Comparison of ENCODE assay signal across 8 cellular contexts in the genomic region with DNA sequence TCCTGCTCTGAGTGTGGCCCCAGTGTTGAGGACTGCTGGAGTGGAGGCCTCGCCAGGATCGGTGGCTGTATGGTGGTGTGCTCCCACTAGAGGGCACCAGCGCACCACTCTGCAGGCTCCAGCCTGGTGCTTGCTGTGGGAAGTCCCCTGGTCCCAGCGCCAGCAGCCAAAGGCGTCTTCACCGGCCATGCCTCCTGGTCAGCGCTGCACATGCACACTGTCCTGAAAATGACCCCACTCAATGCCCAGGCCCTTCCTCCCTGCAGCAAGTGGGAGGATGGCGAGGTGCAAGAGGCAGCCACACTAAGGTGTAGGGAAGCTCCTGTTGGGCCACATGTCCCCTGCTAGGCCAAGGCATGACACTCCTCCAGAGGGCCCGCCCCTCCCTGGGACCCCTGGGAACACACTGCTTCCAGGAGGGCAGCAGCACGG.
DNase-seq lines count a peak whose midpoint lies in the region; ATAC-seq, FAIRE-seq and TF ChIP-seq lines count a peak whose summit lies in the region.

No MANE protein-coding gene starts in this region.

- FAIRE-seq in K562 (lab: Jason Lieb, UNC): peak; percentile 78

- no peak overlapping the region for H3K27ac ChIP-seq in K562 (ENCODE audit: extremely low read depth, low read depth, low read length)

- H4K20me1 ChIP-seq in K562 (replicated peaks; ENCODE audit: control insufficient read depth, insufficient read depth, low read length): no peaks in the 10 kb centered on the region

- POLR2A ChIA-PET in K562 (lab: Yijun Ruan, JAX): no interaction called here

- no TSS peak for BruUV-seq in K562 (replicated peaks; lab: Mats Ljungman, UMichigan)

- CTCF ChIA-PET in K562 (lab: Yijun Ruan, JAX; ENCODE audit: low intra/inter-chr PET ratio): interaction anchor here (0.5 to 1.9 kb wide), 4 partner anchors 563 to 1521 kb away, joined by 3 to 9 read pairs (median 3); no protein-coding TSS in a partner anchor

- TF ChIP-seq RAD21 in K562 (CRISPR knock-in tag; conservative IDR thresholded peaks at IDR 0.05 in 1 of 2, IDR thresholded peaks at IDR 0.05 in 1 of 2): peak; percentile 69 to 87

- 16% methylated on average over 8 of the region's 10 CpGs for WGBS in K562 (ENCODE audit: insufficient coverage, low coverage, missing lambda C conversion rate)

- H3K27me3 ChIP-seq in K562 (ENCODE audit: control insufficient read depth in 2 of 2, insufficient read depth in 2 of 2, low read length in 2 of 2): no peaks in the 10 kb centered on the region

- DNase-seq in NCI-H187 (lab: John Stamatoyannopoulos, UW): peak; percentile 8 to 35
- DNase-seq in NCI-H187 treated with DMSO at 0.1 percent for 48 hours (lab: John Stamatoyannopoulos, UW): no peak
- DNase-seq in NCI-H1694 (lab: John Stamatoyannopoulos, UW): peak; percentile 41
- DNase-seq in UCSD-AML1 (lab: John Stamatoyannopoulos, UW; ENCODE audit: unreplicated experiment): peak; percentile 85
- peak; percentile 73 to 79 (median 77) for DNase-seq in K562 (ENCODE audit: extremely low read depth in 1 of 4, low spot score in 3 of 4)
- DNase-seq in iPS-NIHi7 (ENCODE audit: extremely low spot score): peak; percentile 92
- peak; percentile 56 to 79 for DNase-seq in stimulated activated CD4-positive, alpha-beta T cell treated with anti-CD3 and anti-CD28 coated beads, Interleukin-12 subunit alpha, Interleukin-12 subunit beta, amount 100 ng/mL, for 24 hours (ENCODE audit: low read depth in 2 of 2)

- H3K36me3 ChIP-seq in K562 (ENCODE audit: control insufficient read depth, insufficient read depth, low read length): no peaks in the 10 kb centered on the region

- H2AFZ ChIP-seq in K562 (ENCODE audit: low read depth, low read length): no peak overlapping the region

- TF ChIP-seq CTCF in K562 (IDR thresholded peaks at IDR 0.05 in 2 of 3, conservative IDR thresholded peaks at IDR 0.05 in 1 of 3; ENCODE audit: insufficient read depth in 2 of 3, low read depth in 1 of 3, low read length in 3 of 3): peak; percentile 78 to 82 (median 82)

- no peak overlapping the region for H3K4me3 ChIP-seq in K562

- no peaks in the 10 kb centered on the region for H3K9me1 ChIP-seq in K562 (ENCODE audit: control insufficient read depth, insufficient read depth, low read length)

- ATAC-seq in HG02678 (IDR thresholded peaks at IDR 0.05; ENCODE audit: unreplicated experiment): peak; percentile 87
- ATAC-seq in K562: peak; percentile 97

- no peak for TF ChIP-seq EP300 in K562 (IDR thresholded peaks at IDR 0.05; ENCODE audit: low read length)

- no peaks in the 10 kb centered on the region for H3K79me2 ChIP-seq in K562 (ENCODE audit: control insufficient read depth, insufficient read depth, low read length)

- H3K4me1 ChIP-seq in K562 (replicated peaks in 1 of 2; ENCODE audit: control insufficient read depth in 2 of 2, insufficient read depth in 2 of 2, low read length in 2 of 2): peaks cover 0 to 7% of the 10 kb centered on the region in 2 experiments; a peak in 2 of 5 replicates

- TF ChIP-seq POLR2A in K562 (conservative IDR thresholded peaks at IDR 0.05): no peak

- H3K4me2 ChIP-seq in K562 (ENCODE audit: insufficient read depth, low read length): no peak overlapping the region

- in situ Hi-C loops in K562 (cut with MboI): loop anchor here (10.0 to 25.0 kb wide), 4 partner anchors 512 to 1187 kb away; no protein-coding TSS in a partner anchor

- intact Hi-C loops in K562 (cut with micrococcal nuclease): loop anchor here (2.0 to 10.0 kb wide), 5 partner anchors 97 to 739 kb away; no protein-coding TSS in a partner anchor

- no peak overlapping the region for H3K9ac ChIP-seq in K562 (ENCODE audit: insufficient read depth in 1 of 2, low read depth in 2 of 2, low read length in 2 of 2)

- H3K9me3 ChIP-seq in K562 (replicated peaks; ENCODE audit: control insufficient read depth, insufficient read depth, low read depth, low read length): no peaks in the 10 kb centered on the region

TF ChIP-seq in K562, 482 proteins besides CTCF, POLR2A, EP300 and RAD21 (continues in another document):
- TF ChIP-seq, protein P1, sequence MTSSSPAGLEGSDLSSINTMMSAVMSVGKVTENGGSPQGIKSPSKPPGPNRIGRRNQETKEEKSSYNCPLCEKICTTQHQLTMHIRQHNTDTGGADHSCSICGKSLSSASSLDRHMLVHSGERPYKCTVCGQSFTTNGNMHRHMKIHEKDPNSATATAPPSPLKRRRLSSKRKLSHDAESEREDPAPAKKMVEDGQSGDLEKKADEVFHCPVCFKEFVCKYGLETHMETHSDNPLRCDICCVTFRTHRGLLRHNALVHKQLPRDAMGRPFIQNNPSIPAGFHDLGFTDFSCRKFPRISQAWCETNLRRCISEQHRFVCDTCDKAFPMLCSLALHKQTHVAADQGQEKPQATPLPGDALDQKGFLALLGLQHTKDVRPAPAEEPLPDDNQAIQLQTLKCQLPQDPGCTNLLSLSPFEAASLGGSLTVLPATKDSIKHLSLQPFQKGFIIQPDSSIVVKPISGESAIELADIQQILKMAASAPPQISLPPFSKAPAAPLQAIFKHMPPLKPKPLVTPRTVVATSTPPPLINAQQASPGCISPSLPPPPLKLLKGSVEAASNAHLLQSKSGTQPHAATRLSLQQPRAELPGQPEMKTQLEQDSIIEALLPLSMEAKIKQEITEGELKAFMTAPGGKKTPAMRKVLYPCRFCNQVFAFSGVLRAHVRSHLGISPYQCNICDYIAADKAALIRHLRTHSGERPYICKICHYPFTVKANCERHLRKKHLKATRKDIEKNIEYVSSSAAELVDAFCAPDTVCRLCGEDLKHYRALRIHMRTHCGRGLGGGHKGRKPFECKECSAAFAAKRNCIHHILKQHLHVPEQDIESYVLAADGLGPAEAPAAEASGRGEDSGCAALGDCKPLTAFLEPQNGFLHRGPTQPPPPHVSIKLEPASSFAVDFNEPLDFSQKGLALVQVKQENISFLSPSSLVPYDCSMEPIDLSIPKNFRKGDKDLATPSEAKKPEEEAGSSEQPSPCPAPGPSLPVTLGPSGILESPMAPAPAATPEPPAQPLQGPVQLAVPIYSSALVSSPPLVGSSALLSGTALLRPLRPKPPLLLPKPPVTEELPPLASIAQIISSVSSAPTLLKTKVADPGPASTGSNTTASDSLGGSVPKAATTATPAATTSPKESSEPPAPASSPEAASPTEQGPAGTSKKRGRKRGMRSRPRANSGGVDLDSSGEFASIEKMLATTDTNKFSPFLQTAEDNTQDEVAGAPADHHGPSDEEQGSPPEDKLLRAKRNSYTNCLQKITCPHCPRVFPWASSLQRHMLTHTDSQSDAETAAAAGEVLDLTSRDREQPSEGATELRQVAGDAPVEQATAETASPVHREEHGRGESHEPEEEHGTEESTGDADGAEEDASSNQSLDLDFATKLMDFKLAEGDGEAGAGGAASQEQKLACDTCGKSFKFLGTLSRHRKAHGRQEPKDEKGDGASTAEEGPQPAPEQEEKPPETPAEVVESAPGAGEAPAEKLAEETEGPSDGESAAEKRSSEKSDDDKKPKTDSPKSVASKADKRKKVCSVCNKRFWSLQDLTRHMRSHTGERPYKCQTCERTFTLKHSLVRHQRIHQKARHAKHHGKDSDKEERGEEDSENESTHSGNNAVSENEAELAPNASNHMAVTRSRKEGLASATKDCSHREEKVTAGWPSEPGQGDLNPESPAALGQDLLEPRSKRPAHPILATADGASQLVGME (CRISPR knock-in tag; IDR thresholded peaks at IDR 0.05): no peak
- no peak for TF ChIP-seq IRF2 (CRISPR knock-in tag; IDR thresholded peaks at IDR 0.05)
- TF ChIP-seq, protein P2, sequence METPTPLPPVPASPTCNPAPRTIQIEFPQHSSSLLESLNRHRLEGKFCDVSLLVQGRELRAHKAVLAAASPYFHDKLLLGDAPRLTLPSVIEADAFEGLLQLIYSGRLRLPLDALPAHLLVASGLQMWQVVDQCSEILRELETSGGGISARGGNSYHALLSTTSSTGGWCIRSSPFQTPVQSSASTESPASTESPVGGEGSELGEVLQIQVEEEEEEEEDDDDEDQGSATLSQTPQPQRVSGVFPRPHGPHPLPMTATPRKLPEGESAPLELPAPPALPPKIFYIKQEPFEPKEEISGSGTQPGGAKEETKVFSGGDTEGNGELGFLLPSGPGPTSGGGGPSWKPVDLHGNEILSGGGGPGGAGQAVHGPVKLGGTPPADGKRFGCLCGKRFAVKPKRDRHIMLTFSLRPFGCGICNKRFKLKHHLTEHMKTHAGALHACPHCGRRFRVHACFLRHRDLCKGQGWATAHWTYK (CRISPR knock-in tag; IDR thresholded peaks at IDR 0.05): no peak
- no peak for TF ChIP-seq ZBTB8A (IDR thresholded peaks at IDR 0.05; ENCODE audit: partially characterized antibody)
- TF ChIP-seq ZNF717 (CRISPR knock-in tag; IDR thresholded peaks at IDR 0.05): no peak
- TF ChIP-seq NFE2L1 (tag; IDR thresholded peaks at IDR 0.05; ENCODE audit: borderline replicate concordance, low read depth): no peak
- TF ChIP-seq ZNF384 (IDR thresholded peaks at IDR 0.05; ENCODE audit: low read depth, low read length): peak; percentile 11; the same call in 1 of the 2 replicates
- TF ChIP-seq BHLHE40 (IDR thresholded peaks at IDR 0.05; ENCODE audit: low read length): peak; percentile 21; the same call in 1 of the 2 replicates
- TF ChIP-seq JUND (IDR thresholded peaks at IDR 0.05; ENCODE audit: borderline replicate concordance, low read depth, low read length): no peak
- TF ChIP-seq JUND (tag; IDR thresholded peaks at IDR 0.05; ENCODE audit: borderline replicate concordance, low read depth, low read length): no peak
- no peak for TF ChIP-seq ETV6 (IDR thresholded peaks at IDR 0.05; ENCODE audit: borderline replicate concordance in 1 of 2, low read depth in 2 of 2, low read length in 1 of 2)
- TF ChIP-seq ETV6 (CRISPR knock-in tag; IDR thresholded peaks at IDR 0.05; ENCODE audit: borderline replicate concordance): no peak
- TF ChIP-seq RB1 (IDR thresholded peaks at IDR 0.05; ENCODE audit: low read depth): peak; percentile 47; the same call in 1 of the 2 replicates
- TF ChIP-seq GATAD2B (IDR thresholded peaks at IDR 0.05; ENCODE audit: borderline replicate concordance): no peak
- TF ChIP-seq ZNF778 (CRISPR knock-in tag; IDR thresholded peaks at IDR 0.05): no peak
- no peak for TF ChIP-seq MYBL2 (IDR thresholded peaks at IDR 0.05; ENCODE audit: low read depth)
- no peak for TF ChIP-seq MYBL2 (CRISPR knock-in tag; IDR thresholded peaks at IDR 0.05; ENCODE audit: borderline replicate concordance)
- TF ChIP-seq, protein P3, sequence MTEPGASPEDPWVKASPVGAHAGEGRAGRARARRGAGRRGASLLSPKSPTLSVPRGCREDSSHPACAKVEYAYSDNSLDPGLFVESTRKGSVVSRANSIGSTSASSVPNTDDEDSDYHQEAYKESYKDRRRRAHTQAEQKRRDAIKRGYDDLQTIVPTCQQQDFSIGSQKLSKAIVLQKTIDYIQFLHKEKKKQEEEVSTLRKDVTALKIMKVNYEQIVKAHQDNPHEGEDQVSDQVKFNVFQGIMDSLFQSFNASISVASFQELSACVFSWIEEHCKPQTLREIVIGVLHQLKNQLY (CRISPR knock-in tag; conservative IDR thresholded peaks at IDR 0.05): no peak
- no peak for TF ChIP-seq ZNF444 (CRISPR knock-in tag; IDR thresholded peaks at IDR 0.05)
